16 cellular contexts compared by ENCODE assay signal in the genomic region with DNA sequence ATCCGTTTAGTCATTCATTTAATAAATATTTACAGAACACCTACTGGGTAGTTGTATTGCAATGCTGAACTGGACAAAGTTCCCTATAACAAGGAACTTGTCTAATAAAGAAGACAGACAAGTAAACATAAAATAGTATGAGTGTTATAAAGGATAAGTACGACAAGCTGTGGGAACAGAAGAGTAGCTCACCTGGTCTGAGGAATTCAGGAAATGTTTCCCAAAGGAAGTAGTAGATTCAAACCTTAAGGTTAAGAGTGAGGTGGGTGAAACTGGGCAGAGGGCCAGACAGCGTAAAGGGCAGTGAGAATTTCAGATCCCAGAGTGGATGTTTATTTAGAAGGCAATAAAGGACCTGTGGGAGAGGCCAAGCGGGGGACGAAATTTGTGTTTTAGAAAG.
DNase-seq lines count a peak whose midpoint lies in the region; ATAC-seq and TF ChIP-seq lines count a peak whose summit lies in the region.
"Had no signal": no experiment of that assay in that cellular context is flagged by ENCODE, and none has a peak within 500 bp of the region (broad histone marks: within the 10 kb centered on the region; RNA-seq: fewer than 3 reads in every experiment).

No MANE protein-coding gene starts in this region.

- H3K36me3 ChIP-seq in RWPE2 (ENCODE audit: low read depth) (no peaks in the 10 kb centered on the region; the same call in 1 of the 2 replicates), left lung (no peaks in the 10 kb centered on the region)
- H3K36me3 ChIP-seq: brain microvascular endothelial cell, neutrophil had no signal

- no peak overlapping the region for H3K27ac Mint-ChIP-seq in activated CD4-positive, alpha-beta memory T cell treated with anti-CD3 and anti-CD28 coated beads for 36 hours
- H3K27ac Mint-ChIP-seq: activated naive CD8-positive, alpha-beta T cell treated with anti-CD3 and anti-CD28 coated beads for 36 hours; CD4-positive, CD25-positive, alpha-beta regulatory T cell; dendritic cell treated with granulocyte-macrophage colony-stimulating factor and Interleukin-4, amounts not matched to agents 40 ng/mL and 50 ng/mL, for 4 days had no signal

- CTCF ChIA-PET in activated CD4-positive, alpha-beta memory T cell treated with anti-CD3 and anti-CD28 coated beads for 36 hours (lab: Charles Lee) = interaction anchor here (1.6 kb wide), 1 partner anchor 9 kb away, joined by 9 read pairs; no protein-coding TSS in a partner anchor

- H3K27ac ChIP-seq in 22Rv1 (peak overlapping the region; percentile 87), RWPE2 (ENCODE audit: poor library complexity, severe bottlenecking) (no peak overlapping the region), left lung (no peak overlapping the region)
- H3K27ac ChIP-seq: brain microvascular endothelial cell, neutrophil had no signal

- no peaks in the 10 kb centered on the region for H3K9me3 ChIP-seq in RWPE2 (ENCODE audit: severe bottlenecking)
- H3K9me3 ChIP-seq in left lung = no peaks in the 10 kb centered on the region
- H3K9me3 ChIP-seq: neutrophil had no signal

- peaks cover 4% of the 10 kb centered on the region for H3K4me1 ChIP-seq in RWPE2 (ENCODE audit: insufficient read depth, poor library complexity, severe bottlenecking)
- H3K4me1 ChIP-seq in left lung = peaks cover 0 to 5% of the 10 kb centered on the region in 2 donors

- H3K27me3 Mint-ChIP-seq in activated CD4-positive, alpha-beta memory T cell treated with anti-CD3 and anti-CD28 coated beads for 36 hours = no peaks in the 10 kb centered on the region
- H3K27me3 Mint-ChIP-seq: activated naive CD8-positive, alpha-beta T cell treated with anti-CD3 and anti-CD28 coated beads for 36 hours had no signal

- no peaks in the 10 kb centered on the region for H3K9me3 Mint-ChIP-seq in activated CD4-positive, alpha-beta memory T cell treated with anti-CD3 and anti-CD28 coated beads for 36 hours
- H3K9me3 Mint-ChIP-seq: activated naive CD8-positive, alpha-beta T cell treated with anti-CD3 and anti-CD28 coated beads for 36 hours; CD4-positive, CD25-positive, alpha-beta regulatory T cell; dendritic cell treated with granulocyte-macrophage colony-stimulating factor and Interleukin-4, amounts not matched to agents 40 ng/mL and 50 ng/mL, for 4 days had no signal

- no peak for TF ChIP-seq CTCF in 22Rv1 (IDR thresholded peaks at IDR 0.05)
- no peak for TF ChIP-seq CTCF in RWPE2 (IDR thresholded peaks at IDR 0.05; ENCODE audit: poor library complexity, severe bottlenecking)
- TF ChIP-seq CTCF in left lung (IDR thresholded peaks at IDR 0.05) = no peak

- H3K4me1 Mint-ChIP-seq in activated CD4-positive, alpha-beta memory T cell treated with anti-CD3 and anti-CD28 coated beads for 36 hours (ENCODE audit: low read depth) = no peaks in the 10 kb centered on the region
- H3K4me1 Mint-ChIP-seq: activated naive CD8-positive, alpha-beta T cell treated with anti-CD3 and anti-CD28 coated beads for 36 hours; CD4-positive, CD25-positive, alpha-beta regulatory T cell had no signal

- POLR2A ChIA-PET in activated CD4-positive, alpha-beta memory T cell treated with anti-CD3 and anti-CD28 coated beads for 36 hours (lab: Charles Lee) = no interaction called here

- ATAC-seq in RWPE2 (ENCODE audit: low read depth) (peak; percentile 23; the same call in 1 of the 3 replicates), left lung (peak; percentile 33), HG02938 (IDR thresholded peaks at IDR 0.05; ENCODE audit: unreplicated experiment) (no peak)

- H3K27me3 ChIP-seq in RWPE2 (ENCODE audit: insufficient read depth, poor library complexity, severe bottlenecking) (no peaks in the 10 kb centered on the region), left lung (no peaks in the 10 kb centered on the region)
- H3K27me3 ChIP-seq: brain microvascular endothelial cell, neutrophil had no signal

- no peak overlapping the region for H3K4me3 ChIP-seq in RWPE2 (ENCODE audit: severe bottlenecking)
- H3K4me3 ChIP-seq in left lung = no peak overlapping the region

- H3K36me3 Mint-ChIP-seq in activated CD4-positive, alpha-beta memory T cell treated with anti-CD3 and anti-CD28 coated beads for 36 hours = no peaks in the 10 kb centered on the region
- H3K36me3 Mint-ChIP-seq: activated naive CD8-positive, alpha-beta T cell treated with anti-CD3 and anti-CD28 coated beads for 36 hours; CD4-positive, CD25-positive, alpha-beta regulatory T cell had no signal

- DNase-seq in DMS153 treated with DMSO at 0.1 percent for 48 hours (lab: John Stamatoyannopoulos, UW; ENCODE audit: unreplicated experiment) (peak; percentile 44), RWPE2 (ENCODE audit: low spot score) (no peak), left lung (peak in 1 of 2 donors; percentile 39), NCI-H2196 treated with DMSO at 0.1 percent for 48 hours (lab: John Stamatoyannopoulos, UW; ENCODE audit: unreplicated experiment) (no peak), inferior parietal cortex (ENCODE audit: extremely low spot score) (no peak)
- no peak for DNase-seq in activated CD4-positive, alpha-beta memory T cell treated with anti-CD3 and anti-CD28 coated beads for 36 hours
- DNase-seq: activated CD4-positive, alpha-beta T cell treated with anti-CD3 and anti-CD28 coated beads for 1 hour; activated naive CD8-positive, alpha-beta T cell treated with anti-CD3 and anti-CD28 coated beads for 36 hours; brain microvascular endothelial cell; CD4-positive, CD25-positive, alpha-beta regulatory T cell; Karpas-422; stimulated activated CD4-positive, alpha-beta T cell treated with anti-CD3 and anti-CD28 coated beads, Interleukin-12 subunit alpha, Interleukin-12 subunit beta, amount 100 ng/mL, for 4 hours had no signal

- intact Hi-C loops in left lung (cut with DNase I) = no loop called here
- intact Hi-C loops in activated CD4-positive, alpha-beta memory T cell treated with anti-CD3 and anti-CD28 coated beads for 36 hours (cut with micrococcal nuclease) = no loop called here

- H3K4me3 Mint-ChIP-seq in activated CD4-positive, alpha-beta memory T cell treated with anti-CD3 and anti-CD28 coated beads for 36 hours = no peak overlapping the region
- H3K4me3 Mint-ChIP-seq: activated naive CD8-positive, alpha-beta T cell treated with anti-CD3 and anti-CD28 coated beads for 36 hours; CD4-positive, CD25-positive, alpha-beta regulatory T cell; dendritic cell treated with granulocyte-macrophage colony-stimulating factor and Interleukin-4, amounts not matched to agents 40 ng/mL and 50 ng/mL, for 4 days had no signal
